Comparison of ENCODE assay signal across 8 cellular contexts in genomic region chr4:18021470-18021719, GRCh38. TPM values are rescaled to one million over a fixed set of nuclear protein-coding genes. Genes with fewer than 3 reads are reported as not detected.
DNase-seq lines count a peak whose midpoint lies in the region; ATAC-seq lines count a peak whose summit lies in the region.

No MANE protein-coding gene starts in this region.

- peak overlapping the region; percentile 90 for H3K27ac ChIP-seq in right cardiac atrium (ENCODE audit: low read length)

- POLR2A ChIA-PET in activated CD4-positive, alpha-beta memory T cell treated with anti-CD3 and anti-CD28 coated beads, Interleukin-2, amount 10 ng/mL, durations not matched to agents 7 days and 5 days (lab: Charles Lee), result interaction anchor here (0.8 to 1.2 kb wide), 3 partner anchors 10 to 443 kb away, joined by 3 to 10 read pairs (median 6); partner anchors contain the start of genes DCAF16 and NCAPG

- peak overlapping the region; percentile 80 for H3K4me3 Mint-ChIP-seq in activated CD4-positive, alpha-beta memory T cell treated with anti-CD3 and anti-CD28 coated beads, Interleukin-2, amount 10 ng/mL, durations not matched to agents 7 days and 5 days
- peak overlapping the region; percentile 79 for H3K4me3 Mint-ChIP-seq in stimulated activated effector memory CD8-positive, alpha-beta T cell treated with anti-CD3 and anti-CD28 coated beads, Interleukin-12 subunit alpha, Interleukin-12 subunit beta, amount 100 ng/mL, for 72 hours

- DNase-seq in activated CD4-positive, alpha-beta memory T cell treated with anti-CD3 and anti-CD28 coated beads, Interleukin-2, amount 10 ng/mL, durations not matched to agents 7 days and 5 days, result no peak
- DNase-seq in right cardiac atrium (no peak), GM03348 (ENCODE audit: low spot score) (no peak), COLO668 (lab: John Stamatoyannopoulos, UW; ENCODE audit: unreplicated experiment) (no peak), H4 (ENCODE audit: low spot score) (no peak)
- no peak for DNase-seq in stimulated activated effector memory CD8-positive, alpha-beta T cell treated with anti-CD3 and anti-CD28 coated beads, Interleukin-12 subunit alpha, Interleukin-12 subunit beta, amount 100 ng/mL, for 72 hours (ENCODE audit: low spot score in 2 of 2)

- intact Hi-C loops in right cardiac atrium (cut with DNase I), result loop anchor here in 1 of 4 donors (10.0 kb wide), 1 partner anchor 207 kb away; the partner anchor contains the start of genes DCAF16 and NCAPG

- H3K27ac Mint-ChIP-seq in activated CD4-positive, alpha-beta memory T cell treated with anti-CD3 and anti-CD28 coated beads, Interleukin-2, amount 10 ng/mL, durations not matched to agents 7 days and 5 days, result peak overlapping the region; percentile 71
- H3K27ac Mint-ChIP-seq in stimulated activated effector memory CD8-positive, alpha-beta T cell treated with anti-CD3 and anti-CD28 coated beads, Interleukin-12 subunit alpha, Interleukin-12 subunit beta, amount 100 ng/mL, for 72 hours, result peak overlapping the region; percentile 79

- under 1% methylated on average over 34 of the region's 34 CpGs for WGBS in right cardiac atrium

- no peaks in the 10 kb centered on the region for H3K36me3 Mint-ChIP-seq in activated CD4-positive, alpha-beta memory T cell treated with anti-CD3 and anti-CD28 coated beads, Interleukin-2, amount 10 ng/mL, durations not matched to agents 7 days and 5 days (ENCODE audit: low read depth)
- H3K36me3 Mint-ChIP-seq in stimulated activated effector memory CD8-positive, alpha-beta T cell treated with anti-CD3 and anti-CD28 coated beads, Interleukin-12 subunit alpha, Interleukin-12 subunit beta, amount 100 ng/mL, for 72 hours, result no peaks in the 10 kb centered on the region

- no peaks in the 10 kb centered on the region for H3K27me3 ChIP-seq in right cardiac atrium (ENCODE audit: control insufficient read depth, insufficient read depth)

- no peaks in the 10 kb centered on the region for H3K9me3 ChIP-seq in right cardiac atrium (ENCODE audit: control insufficient read depth, low read length)

- H3K4me1 Mint-ChIP-seq in activated CD4-positive, alpha-beta memory T cell treated with anti-CD3 and anti-CD28 coated beads, Interleukin-2, amount 10 ng/mL, durations not matched to agents 7 days and 5 days, result peaks cover 24% of the 10 kb centered on the region
- H3K4me1 Mint-ChIP-seq in stimulated activated effector memory CD8-positive, alpha-beta T cell treated with anti-CD3 and anti-CD28 coated beads, Interleukin-12 subunit alpha, Interleukin-12 subunit beta, amount 100 ng/mL, for 72 hours, result peaks cover 13% of the 10 kb centered on the region

- H3K27me3 Mint-ChIP-seq in activated CD4-positive, alpha-beta memory T cell treated with anti-CD3 and anti-CD28 coated beads, Interleukin-2, amount 10 ng/mL, durations not matched to agents 7 days and 5 days, result peaks cover 51% of the 10 kb centered on the region

- ATAC-seq in GM18909 (IDR thresholded peaks at IDR 0.05; ENCODE audit: poor library complexity, unreplicated experiment), result peak; percentile 17
- peak; percentile 10 for ATAC-seq in HG02970 (IDR thresholded peaks at IDR 0.05; ENCODE audit: low FRiP score, unreplicated experiment)
- ATAC-seq in right cardiac atrium, result no peak
- no peak for ATAC-seq in stimulated activated effector memory CD8-positive, alpha-beta T cell treated with anti-CD3 and anti-CD28 coated beads, Interleukin-12 subunit alpha, Interleukin-12 subunit beta, amount 100 ng/mL, for 72 hours

- CTCF ChIA-PET in activated CD4-positive, alpha-beta memory T cell treated with anti-CD3 and anti-CD28 coated beads, Interleukin-2, amount 10 ng/mL, durations not matched to agents 7 days and 5 days (lab: Charles Lee), result no interaction called here

- peaks cover 3% of the 10 kb centered on the region for H3K4me1 ChIP-seq in right cardiac atrium (ENCODE audit: control insufficient read depth, insufficient read depth, low read length)

- no peaks in the 10 kb centered on the region for H3K9me3 Mint-ChIP-seq in activated CD4-positive, alpha-beta memory T cell treated with anti-CD3 and anti-CD28 coated beads, Interleukin-2, amount 10 ng/mL, durations not matched to agents 7 days and 5 days
- H3K9me3 Mint-ChIP-seq in stimulated activated effector memory CD8-positive, alpha-beta T cell treated with anti-CD3 and anti-CD28 coated beads, Interleukin-12 subunit alpha, Interleukin-12 subunit beta, amount 100 ng/mL, for 72 hours, result no peaks in the 10 kb centered on the region

- peak overlapping the region; percentile 96 for H3K4me3 ChIP-seq in right cardiac atrium (ENCODE audit: low read length)

RNA-seq across cellular contexts. Expression of gene LCORL, which starts 0.2 kb away (rescaled TPM):
- 10 to 100 TPM; 15.7 to 17.3 TPM for total RNA-seq in activated CD4-positive, alpha-beta memory T cell treated with anti-CD3 and anti-CD28 coated beads, Interleukin-2, amount 10 ng/mL, durations not matched to agents 7 days and 5 days
- total RNA-seq in right cardiac atrium, result 1 to 10 TPM; 7.2 to 8.1 (median 7.5) TPM
- polyA plus RNA-seq in right cardiac atrium, result 1.6 TPM
- 12.1 and 23.0 TPM in 2 replicates for total RNA-seq in H4 (2014; rRNA removed; shearing (Covaris generic))

Comparison
In these comparisons a context has a peak if more than half of its experiments do, and no peak if none do; other contexts are left out.
1. ATAC-seq: peak in GM18909 (single experiment) and HG02970 (single experiment); none in right cardiac atrium (0 of 2) and stimulated activated effector memory CD8-positive, alpha-beta T cell treated with anti-CD3 and anti-CD28 coated beads, Interleukin-12 subunit alpha, Interleukin-12 subunit beta, amount 100 ng/mL, for 72 hours (single experiment).